21 cellular contexts compared by ENCODE assay signal in the genomic region with DNA sequence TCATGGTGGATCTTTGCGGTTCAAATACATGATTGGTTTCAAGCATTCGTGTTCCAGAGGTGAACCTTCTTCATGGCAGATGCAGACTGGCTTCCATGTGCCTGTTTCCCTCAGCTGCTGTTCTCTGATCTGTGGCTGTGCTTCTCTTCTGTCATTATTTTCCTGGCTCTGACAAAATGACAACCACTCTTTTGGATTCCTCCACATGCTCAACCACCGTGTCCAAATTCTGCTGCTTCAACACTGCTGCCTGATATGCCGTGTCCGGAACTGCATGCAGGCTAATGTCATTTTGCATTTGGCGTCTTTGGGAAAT.
A peak's percentile ranks its signal among the peaks of the same experiment; 100 is the strongest.
DNase-seq lines count a peak whose midpoint lies in the region; ATAC-seq, FAIRE-seq and TF ChIP-seq lines count a peak whose summit lies in the region.
"Had no signal": no experiment of that assay in that cellular context is flagged by ENCODE, and none has a peak within 500 bp of the region (broad histone marks: within the 10 kb centered on the region; RNA-seq: fewer than 3 reads in every experiment).

No MANE protein-coding gene starts in this region.

- no peaks in the 10 kb centered on the region for H4K20me1 ChIP-seq in BLaER1

- H2AFZ ChIP-seq in parathyroid adenoma, result peak overlapping the region; percentile 60

- H3K36me3 ChIP-seq in BLaER1 (no peaks in the 10 kb centered on the region), liver (ENCODE audit: control insufficient read depth in 4 of 4, insufficient read depth in 3 of 4, low read depth in 1 of 4, low read length in 3 of 4) (no peaks in the 10 kb centered on the region), parathyroid adenoma (ENCODE audit: control insufficient read depth, insufficient read depth, low read length) (no peaks in the 10 kb centered on the region)
- H3K36me3 ChIP-seq: Peyer's patch, SJSA1 had no signal

- FAIRE-seq in RCC 7860 (lab: Jason Lieb, UNC) (peak; percentile 96), GM12892 (lab: Jason Lieb, UNC) (no peak)
- FAIRE-seq: A549, GM12891, GM18507 had no signal

- H3K79me2 ChIP-seq in parathyroid adenoma, result no peaks in the 10 kb centered on the region

- TF ChIP-seq POLR2A in GM12892 (IDR thresholded peaks at IDR 0.05; ENCODE audit: low read depth, low read length), result no peak

- ATAC-seq in GM21423 (IDR thresholded peaks at IDR 0.05; ENCODE audit: unreplicated experiment), result no peak
- ATAC-seq: A549; CD8-positive, alpha-beta T cell; Right ventricle myocardium inferior had no signal

- no peaks in the 10 kb centered on the region for H3K27me3 ChIP-seq in BLaER1
- no peaks in the 10 kb centered on the region for H3K27me3 ChIP-seq in liver (ENCODE audit: control insufficient read depth in 4 of 4, insufficient read depth in 4 of 4, low read length in 3 of 4)
- H3K27me3 ChIP-seq in parathyroid adenoma (ENCODE audit: control insufficient read depth, insufficient read depth, low read length), result no peaks in the 10 kb centered on the region
- H3K27me3 ChIP-seq: Peyer's patch, SJSA1 had no signal

- H3K27ac ChIP-seq in BLaER1 (no peak overlapping the region), liver (ENCODE audit: low read depth in 1 of 2, low read length in 2 of 2) (peak overlapping the region in 1 of 2 donors; percentile 43), parathyroid adenoma (peak overlapping the region; percentile 88)
- H3K27ac ChIP-seq: A549, KMS-11, Peyer's patch, SJSA1 had no signal

- DNase-seq in RCC 7860 (ENCODE audit: low spot score) (peak; percentile 81), GM12892 (ENCODE audit: insufficient read length) (no peak), epidermal melanocyte (ENCODE audit: insufficient read length, low spot score) (no peak)
- DNase-seq: C1 segment of cervical spinal cord; CD8-positive, alpha-beta T cell; NCI-H1105; NCI-H2029 treated with DMSO at 0.1 percent for 48 hours; NCI-H2171; NCI-H524 treated with DMSO at 0.1 percent for 48 hours; NCI-H82; Peyer's patch had no signal

- no peaks in the 10 kb centered on the region for H3K9me3 ChIP-seq in BLaER1
- no peaks in the 10 kb centered on the region for H3K9me3 ChIP-seq in liver (ENCODE audit: control insufficient read depth in 4 of 4, low read length in 3 of 4)
- H3K9me3 ChIP-seq in parathyroid adenoma (ENCODE audit: control insufficient read depth, low read length), result no peaks in the 10 kb centered on the region
- H3K9me3 ChIP-seq: A549, Peyer's patch, SJSA1 had no signal

- peak overlapping the region; percentile 31 for H3K4me2 ChIP-seq in BLaER1
- H3K4me2 ChIP-seq in parathyroid adenoma (ENCODE audit: low read length), result peak overlapping the region; percentile 53
- H3K4me2 ChIP-seq: A549, KMS-11 had no signal

- H3K4me1 ChIP-seq in BLaER1 (peaks cover 12% of the 10 kb centered on the region), liver (ENCODE audit: control insufficient read depth in 4 of 4, insufficient read depth in 4 of 4, low read length in 3 of 4) (peaks cover 5 to 10% (median 9%) of the 10 kb centered on the region in 4 donors), parathyroid adenoma (peaks cover 28% of the 10 kb centered on the region)
- H3K4me1 ChIP-seq: A549, Peyer's patch had no signal

- no peak for TF ChIP-seq RAD21 in liver (IDR thresholded peaks at IDR 0.05)

- 69% methylated on average over 6 of the region's 6 CpGs for WGBS in liver

- H3K9ac ChIP-seq in BLaER1, result no peak overlapping the region
- H3K9ac ChIP-seq in liver (ENCODE audit: low read depth in 1 of 2, low read length in 2 of 2), result no peak overlapping the region
- H3K9ac ChIP-seq in parathyroid adenoma, result no peak overlapping the region
- H3K9ac ChIP-seq: KMS-11 had no signal

- H3K4me3 ChIP-seq in BLaER1 (no peak overlapping the region), liver (ENCODE audit: low read depth in 1 of 3, low read length in 3 of 3) (no peak overlapping the region), parathyroid adenoma (ENCODE audit: low read depth, low read length) (peak overlapping the region; percentile 32)
- H3K4me3 ChIP-seq: A549, Peyer's patch, SJSA1 had no signal

- TF ChIP-seq CTCF in liver (IDR thresholded peaks at IDR 0.05; ENCODE audit: low read depth, low read length, missing input control) (no peak), parathyroid adenoma (IDR thresholded peaks at IDR 0.05) (no peak)

TF ChIP-seq in liver, 16 proteins besides CTCF, POLR2A, EP300 and RAD21:
- TF ChIP-seq JUND (IDR thresholded peaks at IDR 0.05), result peak in 1 of 2 donors; percentile 1
- no peak for TF ChIP-seq HNF4G (IDR thresholded peaks at IDR 0.05)
- peak in 1 of 2 donors; percentile 7 for TF ChIP-seq EGR1 (IDR thresholded peaks at IDR 0.05; ENCODE audit: low read depth in 2 of 2)
- TF ChIP-seq HNF4A (conservative IDR thresholded peaks at IDR 0.05), result peak in 1 of 2 donors; percentile 1
- no peak for TF ChIP-seq FOXA1 (IDR thresholded peaks at IDR 0.05)
- peak; percentile 24 for TF ChIP-seq YY1 (IDR thresholded peaks at IDR 0.05)
- peak in 1 of 2 donors; percentile 6 for TF ChIP-seq RXRA (IDR thresholded peaks at IDR 0.05)
- TF ChIP-seq, protein P1, sequence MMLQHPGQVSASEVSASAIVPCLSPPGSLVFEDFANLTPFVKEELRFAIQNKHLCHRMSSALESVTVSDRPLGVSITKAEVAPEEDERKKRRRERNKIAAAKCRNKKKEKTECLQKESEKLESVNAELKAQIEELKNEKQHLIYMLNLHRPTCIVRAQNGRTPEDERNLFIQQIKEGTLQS (IDR thresholded peaks at IDR 0.05), result no peak
